ENCODE assay signal across 12 cellular contexts in the genomic region with DNA sequence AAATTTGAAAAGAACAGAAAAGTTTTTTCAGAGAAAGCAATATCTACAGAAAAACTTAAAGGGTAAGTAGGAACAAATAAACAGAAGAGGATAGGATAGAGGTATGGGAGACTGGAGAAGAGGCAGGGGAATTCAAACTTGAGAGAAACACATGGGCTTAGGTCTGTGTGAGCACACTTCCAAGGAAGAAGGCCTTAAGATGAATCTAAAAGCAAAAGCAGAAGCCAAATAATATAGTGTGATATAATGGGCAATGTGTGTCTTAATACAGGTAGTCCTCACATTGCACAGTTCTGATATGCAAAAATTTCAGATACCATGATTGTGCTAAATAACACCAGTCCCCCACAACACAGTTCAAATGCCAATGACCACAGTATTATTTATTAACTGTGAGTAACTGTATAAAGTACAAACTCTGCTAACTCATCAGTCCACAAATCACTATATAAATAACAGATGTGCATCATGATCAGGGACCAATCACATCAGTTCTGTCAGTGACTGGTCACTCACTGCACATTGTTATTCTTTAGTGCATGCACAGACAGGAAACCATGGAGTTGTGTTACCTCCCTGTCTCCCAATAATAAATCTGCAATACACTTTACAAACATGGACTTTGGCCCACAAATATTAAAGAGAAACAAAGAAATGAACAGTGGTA. TPM values are rescaled to one million over a fixed set of nuclear protein-coding genes. Genes with fewer than 3 reads are reported as not detected.
DNase-seq lines count a peak whose midpoint lies in the region; ATAC-seq, FAIRE-seq and TF ChIP-seq lines count a peak whose summit lies in the region.
"Had no signal": no experiment of that assay in that cellular context is flagged by ENCODE, and none has a peak within 500 bp of the region (broad histone marks: within the 10 kb centered on the region; RNA-seq: fewer than 3 reads in every experiment).

No MANE protein-coding gene starts in this region.

- no peak overlapping the region for H3K4me3 ChIP-seq in RWPE2 (ENCODE audit: severe bottlenecking)
- H3K4me3 ChIP-seq in fibroblast of villous mesenchyme (ENCODE audit: low read depth, low read length), result no peak overlapping the region
- H3K4me3 ChIP-seq in suprapubic skin, result no peak overlapping the region
- H3K4me3 ChIP-seq: ovary had no signal

- ATAC-seq in GM18907 (IDR thresholded peaks at IDR 0.05; ENCODE audit: unreplicated experiment) (peak; percentile 55), RWPE2 (ENCODE audit: low read depth) (peak; percentile 95)

- H3K4me3 Mint-ChIP-seq in mesothelial cell of epicardium, result no peak overlapping the region

- H3K27ac Mint-ChIP-seq in mesothelial cell of epicardium, result no peak overlapping the region
- H3K27ac Mint-ChIP-seq: IgD-negative memory B cell had no signal

- no peak for FAIRE-seq in GM12892 (lab: Jason Lieb, UNC)

- H3K4me1 ChIP-seq in RWPE2 (ENCODE audit: insufficient read depth, poor library complexity, severe bottlenecking) (peaks cover 5% of the 10 kb centered on the region), suprapubic skin (peaks cover 4% of the 10 kb centered on the region)

- H3K27ac ChIP-seq in RWPE2 (ENCODE audit: poor library complexity, severe bottlenecking) (no peak overlapping the region), suprapubic skin (no peak overlapping the region)
- H3K27ac ChIP-seq: ovary had no signal

- H3K4me1 Mint-ChIP-seq in mesothelial cell of epicardium, result peaks cover 8% of the 10 kb centered on the region

- peaks cover 8% of the 10 kb centered on the region for H3K36me3 Mint-ChIP-seq in mesothelial cell of epicardium

- H3K9me3 Mint-ChIP-seq in mesothelial cell of epicardium, result no peaks in the 10 kb centered on the region
- H3K9me3 Mint-ChIP-seq: IgD-negative memory B cell had no signal

- H3K36me3 ChIP-seq in RWPE2 (ENCODE audit: low read depth), result peaks cover 20% of the 10 kb centered on the region; the same call in 1 of the 2 replicates
- H3K36me3 ChIP-seq in suprapubic skin, result peaks cover 5% of the 10 kb centered on the region
- H3K36me3 ChIP-seq: ovary had no signal

- H3K27me3 Mint-ChIP-seq in mesothelial cell of epicardium (ENCODE audit: low read depth), result no peaks in the 10 kb centered on the region
- H3K27me3 Mint-ChIP-seq: IgD-negative memory B cell had no signal

- TF ChIP-seq CTCF in RWPE2 (IDR thresholded peaks at IDR 0.05; ENCODE audit: poor library complexity, severe bottlenecking) (no peak), fibroblast of villous mesenchyme (IDR thresholded peaks at IDR 0.05; ENCODE audit: insufficient read depth, low read depth, low read length) (no peak), mesothelial cell of epicardium (IDR thresholded peaks at IDR 0.05; ENCODE audit: unreplicated experiment) (no peak), suprapubic skin (IDR thresholded peaks at IDR 0.05) (no peak)

- DNase-seq in RWPE2 (ENCODE audit: low spot score) (no peak), fibroblast of villous mesenchyme (ENCODE audit: low read depth) (peak; percentile 38), middle frontal gyrus (ENCODE audit: extremely low spot score, low spot score) (no peak), GM12892 (ENCODE audit: insufficient read length) (no peak), mesothelial cell of epicardium (ENCODE audit: low spot score in 2 of 2, unreplicated experiment in 2 of 2) (no peak), suprapubic skin (ENCODE audit: low spot score in 2 of 2) (no peak)
- DNase-seq: activated CD4-positive, CD25-positive, alpha-beta regulatory T cell treated with anti-CD3 and anti-CD28 coated beads, Interleukin-2, amount 50 U/mL, for 72 hours; activated naive CD4-positive, alpha-beta T cell treated with Interleukin-2 at 50 U/mL for 16 hours; ovary; SIG-M5 had no signal

- no peak for TF ChIP-seq EP300 in suprapubic skin (IDR thresholded peaks at IDR 0.05)

- H3K9me3 ChIP-seq in RWPE2 (ENCODE audit: severe bottlenecking) (no peaks in the 10 kb centered on the region), suprapubic skin (no peaks in the 10 kb centered on the region)
- H3K9me3 ChIP-seq: ovary had no signal

- H3K27me3 ChIP-seq in RWPE2 (ENCODE audit: insufficient read depth, poor library complexity, severe bottlenecking) (no peaks in the 10 kb centered on the region), suprapubic skin (no peaks in the 10 kb centered on the region)
- H3K27me3 ChIP-seq: ovary had no signal

- TF ChIP-seq POLR2A in GM12892 (IDR thresholded peaks at IDR 0.05; ENCODE audit: low read depth, low read length) (no peak), suprapubic skin (IDR thresholded peaks at IDR 0.05) (no peak)

RNA-seq across cellular contexts. Expression of a gene that starts 18.6 kb away (rescaled TPM):
- total RNA-seq in fibroblast of villous mesenchyme (113 and 151 TPM in 2 replicates), mesothelial cell of epicardium (72.6 to 75.5 TPM (median 73.3 TPM) in 3 replicates), suprapubic skin (100 to 1,000 TPM in 1 of 4 donors, 10 to 100 TPM in 3; 30.3 to 125 (median 47.8) TPM)
- 70.1 TPM for polyA plus RNA-seq in GM12892 (2012; ENCODE audit: missing spikeins)
